ENCODE assay signal across 27 cellular contexts in the genomic region with DNA sequence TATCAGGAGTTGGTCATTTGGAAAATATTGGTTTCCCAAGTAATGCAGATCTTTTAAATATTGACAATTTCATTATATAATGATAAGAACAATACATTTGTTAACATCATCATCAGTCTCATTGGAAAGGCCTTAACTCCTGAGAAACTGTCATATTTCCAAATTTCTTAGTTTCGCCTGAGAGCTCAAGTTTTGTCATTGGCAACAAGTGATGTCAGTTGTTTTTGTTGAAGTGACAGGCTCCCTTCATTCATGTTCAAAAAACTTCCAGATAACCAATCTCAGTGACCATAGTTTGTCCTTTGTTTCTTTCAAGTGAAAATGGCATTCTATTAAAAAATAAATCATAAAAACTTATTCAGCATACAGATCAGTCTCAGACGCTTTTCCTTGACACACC.
"Had no signal": no experiment of that assay in that cellular context is flagged by ENCODE, and none has a peak within 500 bp of the region (broad histone marks: within the 10 kb centered on the region; RNA-seq: fewer than 3 reads in every experiment).

No MANE protein-coding gene starts in this region.

- H3K27me3 Mint-ChIP-seq: dendritic cell treated with granulocyte-macrophage colony-stimulating factor and Interleukin-4, amounts not matched to agents 40 ng/mL and 50 ng/mL, for 4 days; naive B cell; natural killer cell treated with Interleukin-12 subunit alpha and Interleukin-12 subunit beta and Interleukin-15 and Interleukin-18, amount 100 ng/mL, for 72 hours; progenitor cell of endocrine pancreas; stimulated activated naive B cell treated with anti-CD40 and anti-IgM and Interleukin-4, amounts not matched to agents 10 μg/mL and 1 μg/mL and 100 μg/mL, for 72 hours; stimulated activated naive CD8-positive, alpha-beta T cell treated with anti-CD3 and anti-CD28 coated beads, Interleukin-15, Interleukin-2, amounts not matched to agents 100 ng/mL and 50 ng/mL, for 24 hours had no signal

- DNase-seq: effector memory CD4-positive, alpha-beta T cell; foreskin keratinocyte; heart left ventricle; left cardiac atrium; left lung; mesenchymal stem cell; mucosa of descending colon; naive B cell; pancreas; right lobe of liver; small intestine; stimulated activated CD4-positive, alpha-beta T cell treated with anti-CD3 and anti-CD28 coated beads, Interleukin-15, amount 100 ng/mL, for 24 hours; stimulated activated CD4-positive, alpha-beta T cell treated with anti-CD3 and anti-CD28 coated beads, Interleukin-2, amount 100 ng/mL, for 48 hours; stimulated activated naive B cell treated with anti-CD40 and anti-IgM and Interleukin-4, amounts not matched to agents 10 μg/mL and 1 μg/mL and 100 μg/mL, for 72 hours; transverse colon had no signal

- ATAC-seq: foreskin keratinocyte; gastroesophageal sphincter; heart left ventricle; left cardiac atrium; left lung; mucosa of descending colon; natural killer cell treated with Interleukin-12 subunit alpha and Interleukin-12 subunit beta and Interleukin-15 and Interleukin-18, amount 100 ng/mL, for 72 hours; pancreas; right lobe of liver; stimulated activated naive B cell treated with anti-CD40 and anti-IgM and Interleukin-4, amounts not matched to agents 10 μg/mL and 1 μg/mL and 100 μg/mL, for 72 hours had no signal

- H3K27me3 ChIP-seq: esophagus muscularis mucosa, foreskin keratinocyte, gastroesophageal sphincter, heart left ventricle, hepatocyte, left lung, neutrophil, pancreas, right lobe of liver, transverse colon, vagina had no signal

- H3K79me2 ChIP-seq: hepatocyte had no signal

- H2AFZ ChIP-seq: hepatocyte had no signal

- H3K4me3 Mint-ChIP-seq: dendritic cell treated with granulocyte-macrophage colony-stimulating factor and Interleukin-4, amounts not matched to agents 40 ng/mL and 50 ng/mL, for 4 days; mesothelial cell of epicardium; natural killer cell treated with Interleukin-12 subunit alpha and Interleukin-12 subunit beta and Interleukin-15 and Interleukin-18, amount 100 ng/mL, for 72 hours; neural crest cell; stimulated activated naive B cell treated with anti-CD40 and anti-IgM and Interleukin-4, amounts not matched to agents 10 μg/mL and 1 μg/mL and 100 μg/mL, for 72 hours; stimulated activated naive CD8-positive, alpha-beta T cell treated with anti-CD3 and anti-CD28 coated beads, Interleukin-15, Interleukin-2, amounts not matched to agents 100 ng/mL and 50 ng/mL, for 24 hours had no signal

- H3K27ac ChIP-seq: esophagus muscularis mucosa, foreskin keratinocyte, gastroesophageal sphincter, heart left ventricle, hepatocyte, left lung, neutrophil, pancreas, right lobe of liver, transverse colon, vagina had no signal

- H3K9me3 ChIP-seq: esophagus muscularis mucosa, gastroesophageal sphincter, heart left ventricle, left lung, mucosa of descending colon, neutrophil, pancreas, right lobe of liver, transverse colon, vagina had no signal

- H3K4me2 ChIP-seq: hepatocyte had no signal

- H3K9me3 Mint-ChIP-seq: dendritic cell treated with granulocyte-macrophage colony-stimulating factor and Interleukin-4, amounts not matched to agents 40 ng/mL and 50 ng/mL, for 4 days; mesothelial cell of epicardium; naive B cell; natural killer cell treated with Interleukin-12 subunit alpha and Interleukin-12 subunit beta and Interleukin-15 and Interleukin-18, amount 100 ng/mL, for 72 hours; neural crest cell; stimulated activated naive B cell treated with anti-CD40 and anti-IgM and Interleukin-4, amounts not matched to agents 10 μg/mL and 1 μg/mL and 100 μg/mL, for 72 hours; stimulated activated naive CD8-positive, alpha-beta T cell treated with anti-CD3 and anti-CD28 coated beads, Interleukin-15, Interleukin-2, amounts not matched to agents 100 ng/mL and 50 ng/mL, for 24 hours had no signal

- H3K4me3 ChIP-seq: esophagus muscularis mucosa, gastroesophageal sphincter, heart left ventricle, hepatocyte, left lung, mucosa of descending colon, pancreas, right lobe of liver, transverse colon, vagina had no signal

- H3K27ac Mint-ChIP-seq: dendritic cell treated with granulocyte-macrophage colony-stimulating factor and Interleukin-4, amounts not matched to agents 40 ng/mL and 50 ng/mL, for 4 days; mesothelial cell of epicardium; natural killer cell treated with Interleukin-12 subunit alpha and Interleukin-12 subunit beta and Interleukin-15 and Interleukin-18, amount 100 ng/mL, for 72 hours; progenitor cell of endocrine pancreas; stimulated activated naive B cell treated with anti-CD40 and anti-IgM and Interleukin-4, amounts not matched to agents 10 μg/mL and 1 μg/mL and 100 μg/mL, for 72 hours; stimulated activated naive CD8-positive, alpha-beta T cell treated with anti-CD3 and anti-CD28 coated beads, Interleukin-15, Interleukin-2, amounts not matched to agents 100 ng/mL and 50 ng/mL, for 24 hours had no signal

- FAIRE-seq: endothelial cell of umbilical vein, pancreas had no signal

- H3K4me1 ChIP-seq: foreskin keratinocyte, right lobe of liver had no signal

- H3K36me3 ChIP-seq: esophagus muscularis mucosa, gastroesophageal sphincter, heart left ventricle, left lung, pancreas, right lobe of liver, transverse colon, vagina had no signal
